24 cellular contexts compared by ENCODE assay signal in genomic region chr11:106656646-106657045, GRCh38.
"Had no signal": no experiment of that assay in that cellular context is flagged by ENCODE, and none has a peak within 500 bp of the region (broad histone marks: within the 10 kb centered on the region; RNA-seq: fewer than 3 reads in every experiment).

No MANE protein-coding gene starts in this region.

- DNase-seq: activated CD4-positive, alpha-beta memory T cell treated with anti-CD3 and anti-CD28 coated beads for 36 hours; activated CD4-positive, alpha-beta T cell treated with anti-CD3 and anti-CD28 coated beads, Interleukin-2, amount 10 ng/mL, durations not matched to agents 24 days and 14 days; activated CD4-positive, CD25-positive, alpha-beta regulatory T cell treated with anti-CD3 and anti-CD28 coated beads, Interleukin-2, amount 50 U/mL, for 72 hours; activated CD8-positive, alpha-beta memory T cell treated with anti-CD3 and anti-CD28 coated beads, Interleukin-2, amount 50 U/mL, for 4 hours; activated gamma-delta T cell treated with Interleukin-2 at 50 U/mL for 16 hours; activated T-cell treated with anti-CD3 and anti-CD28 coated beads, Interleukin-2, amount 50 U/mL, for 4 hours; colonic mucosa; effector CD8-positive, alpha-beta T cell; gastrocnemius medialis; glutamatergic neuron; islet precursor cell; left ventricle myocardium inferior; mucosa of descending colon; stimulated activated CD4-positive, alpha-beta T cell treated with anti-CD3 and anti-CD28 coated beads, Interleukin-15, amount 100 ng/mL, for 24 hours; stimulated activated naive CD4-positive, alpha-beta T cell treated with Interleukin-2 at 50 U/mL for 16 hours; T-helper 2 cell; testis; trophoblast cell had no signal

- H3K27me3 Mint-ChIP-seq: activated CD4-positive, alpha-beta memory T cell treated with anti-CD3 and anti-CD28 coated beads for 36 hours; activated CD4-positive, alpha-beta T cell treated with anti-CD3 and anti-CD28 coated beads, Interleukin-2, amount 10 ng/mL, durations not matched to agents 24 days and 14 days; activated T-helper 17 cell treated with anti-CD3 and anti-CD28 coated beads, Interleukin-2, amount 50 U/mL, for 72 hours; natural killer cell treated with Interleukin-12 subunit alpha and Interleukin-12 subunit beta and Interleukin-15 and Interleukin-18, amount 100 ng/mL, for 72 hours had no signal

- H3K4me2 ChIP-seq: hepatocyte had no signal

- H3K4me3 ChIP-seq: colonic mucosa, gastrocnemius medialis, hepatocyte, left ventricle myocardium inferior, lung, mucosa of descending colon, right atrium auricular region, testis had no signal

- H3K9me3 Mint-ChIP-seq: activated CD4-positive, alpha-beta memory T cell treated with anti-CD3 and anti-CD28 coated beads for 36 hours had no signal

- H3K4me1 ChIP-seq: colonic mucosa, gastrocnemius medialis, left ventricle myocardium inferior, right atrium auricular region, testis had no signal

- H3K27ac Mint-ChIP-seq: activated CD4-positive, alpha-beta memory T cell treated with anti-CD3 and anti-CD28 coated beads for 36 hours; activated CD4-positive, alpha-beta T cell treated with anti-CD3 and anti-CD28 coated beads, Interleukin-2, amount 10 ng/mL, durations not matched to agents 24 days and 14 days; activated naive CD4-positive, alpha-beta T cell treated with anti-CD3 and anti-CD28 coated beads, Interleukin-2, amount 50 U/mL, for 72 hours; activated T-helper 17 cell treated with anti-CD3 and anti-CD28 coated beads, Interleukin-2, amount 50 U/mL, for 72 hours; natural killer cell treated with Interleukin-12 subunit alpha and Interleukin-12 subunit beta and Interleukin-15 and Interleukin-18, amount 100 ng/mL, for 72 hours had no signal

- H2AFZ ChIP-seq: hepatocyte had no signal

- H3K9me3 ChIP-seq: colonic mucosa, gastrocnemius medialis, right atrium auricular region, testis had no signal

- H3K27ac ChIP-seq: colonic mucosa, gastrocnemius medialis, hepatocyte, left ventricle myocardium inferior, right atrium auricular region, testis had no signal

- H3K27me3 ChIP-seq: colonic mucosa, gastrocnemius medialis, hepatocyte, right atrium auricular region, testis had no signal

- H3K4me3 Mint-ChIP-seq: activated CD4-positive, alpha-beta memory T cell treated with anti-CD3 and anti-CD28 coated beads for 36 hours; activated CD4-positive, alpha-beta T cell treated with anti-CD3 and anti-CD28 coated beads, Interleukin-2, amount 10 ng/mL, durations not matched to agents 24 days and 14 days; activated T-cell treated with anti-CD3 and anti-CD28 coated beads, Interleukin-2, amount 50 U/mL, for 4 hours; activated T-helper 17 cell treated with anti-CD3 and anti-CD28 coated beads, Interleukin-2, amount 50 U/mL, for 72 hours; natural killer cell treated with Interleukin-12 subunit alpha and Interleukin-12 subunit beta and Interleukin-15 and Interleukin-18, amount 100 ng/mL, for 72 hours had no signal

- H3K79me2 ChIP-seq: hepatocyte had no signal

- ATAC-seq: activated naive CD4-positive, alpha-beta T cell treated with anti-CD3 and anti-CD28 coated beads, Interleukin-2, amount 50 U/mL, for 72 hours; activated T-cell treated with anti-CD3 and anti-CD28 coated beads, Interleukin-2, amount 50 U/mL, for 4 hours; activated T-helper 17 cell treated with anti-CD3 and anti-CD28 coated beads, Interleukin-2, amount 50 U/mL, for 72 hours; gastrocnemius medialis; mucosa of descending colon; natural killer cell treated with Interleukin-12 subunit alpha and Interleukin-12 subunit beta and Interleukin-15 and Interleukin-18, amount 100 ng/mL, for 72 hours had no signal

- H3K4me1 Mint-ChIP-seq: activated CD4-positive, alpha-beta T cell treated with anti-CD3 and anti-CD28 coated beads, Interleukin-2, amount 10 ng/mL, durations not matched to agents 24 days and 14 days; activated T-helper 17 cell treated with anti-CD3 and anti-CD28 coated beads, Interleukin-2, amount 50 U/mL, for 72 hours had no signal

- H3K36me3 Mint-ChIP-seq: activated CD4-positive, alpha-beta memory T cell treated with anti-CD3 and anti-CD28 coated beads for 36 hours; activated naive CD4-positive, alpha-beta T cell treated with anti-CD3 and anti-CD28 coated beads, Interleukin-2, amount 50 U/mL, for 72 hours; natural killer cell treated with Interleukin-12 subunit alpha and Interleukin-12 subunit beta and Interleukin-15 and Interleukin-18, amount 100 ng/mL, for 72 hours had no signal

- H3K36me3 ChIP-seq: colonic mucosa, gastrocnemius medialis, left ventricle myocardium inferior, right atrium auricular region had no signal
